ENCODE assay signal across 1 cellular context in the genomic region with DNA sequence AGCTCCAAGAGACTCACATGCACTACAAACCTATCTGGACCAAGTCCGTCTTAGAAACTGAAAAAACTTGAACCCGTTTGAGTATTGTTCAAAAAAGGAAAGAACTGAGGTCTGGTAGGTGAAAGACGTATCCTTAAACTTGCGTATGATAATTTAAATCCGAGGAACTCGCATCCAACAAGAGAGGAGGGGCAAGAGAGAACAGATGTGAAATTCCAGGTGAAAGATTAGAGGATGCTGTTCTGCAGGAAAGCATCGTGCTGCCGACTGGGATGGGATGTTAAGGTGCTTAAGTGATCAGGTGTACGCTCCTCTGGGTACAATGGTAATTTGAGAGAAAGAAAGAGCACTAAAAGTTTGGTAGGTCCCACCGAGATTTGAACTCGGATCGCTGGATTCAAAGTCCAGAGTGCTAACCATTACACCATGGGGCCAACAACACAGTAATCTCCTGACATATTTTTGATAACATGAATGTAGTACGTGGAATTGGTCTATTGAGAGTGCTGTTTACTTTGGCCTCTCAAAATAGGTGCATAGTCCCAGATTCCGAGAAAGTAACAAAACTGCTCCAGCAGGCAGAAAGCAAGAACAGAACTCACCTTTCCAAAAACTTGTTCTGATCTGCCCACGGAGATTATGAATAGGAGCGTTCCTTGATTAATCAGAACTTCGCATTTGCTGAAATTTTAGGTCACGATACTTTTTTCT.
TF ChIP-seq lines count a peak whose summit lies in the region.

No MANE protein-coding gene starts in this region.

TF ChIP-seq in K562, 482 proteins besides CTCF, POLR2A, EP300 and RAD21 (continued from another document):
- TF ChIP-seq, protein P1, sequence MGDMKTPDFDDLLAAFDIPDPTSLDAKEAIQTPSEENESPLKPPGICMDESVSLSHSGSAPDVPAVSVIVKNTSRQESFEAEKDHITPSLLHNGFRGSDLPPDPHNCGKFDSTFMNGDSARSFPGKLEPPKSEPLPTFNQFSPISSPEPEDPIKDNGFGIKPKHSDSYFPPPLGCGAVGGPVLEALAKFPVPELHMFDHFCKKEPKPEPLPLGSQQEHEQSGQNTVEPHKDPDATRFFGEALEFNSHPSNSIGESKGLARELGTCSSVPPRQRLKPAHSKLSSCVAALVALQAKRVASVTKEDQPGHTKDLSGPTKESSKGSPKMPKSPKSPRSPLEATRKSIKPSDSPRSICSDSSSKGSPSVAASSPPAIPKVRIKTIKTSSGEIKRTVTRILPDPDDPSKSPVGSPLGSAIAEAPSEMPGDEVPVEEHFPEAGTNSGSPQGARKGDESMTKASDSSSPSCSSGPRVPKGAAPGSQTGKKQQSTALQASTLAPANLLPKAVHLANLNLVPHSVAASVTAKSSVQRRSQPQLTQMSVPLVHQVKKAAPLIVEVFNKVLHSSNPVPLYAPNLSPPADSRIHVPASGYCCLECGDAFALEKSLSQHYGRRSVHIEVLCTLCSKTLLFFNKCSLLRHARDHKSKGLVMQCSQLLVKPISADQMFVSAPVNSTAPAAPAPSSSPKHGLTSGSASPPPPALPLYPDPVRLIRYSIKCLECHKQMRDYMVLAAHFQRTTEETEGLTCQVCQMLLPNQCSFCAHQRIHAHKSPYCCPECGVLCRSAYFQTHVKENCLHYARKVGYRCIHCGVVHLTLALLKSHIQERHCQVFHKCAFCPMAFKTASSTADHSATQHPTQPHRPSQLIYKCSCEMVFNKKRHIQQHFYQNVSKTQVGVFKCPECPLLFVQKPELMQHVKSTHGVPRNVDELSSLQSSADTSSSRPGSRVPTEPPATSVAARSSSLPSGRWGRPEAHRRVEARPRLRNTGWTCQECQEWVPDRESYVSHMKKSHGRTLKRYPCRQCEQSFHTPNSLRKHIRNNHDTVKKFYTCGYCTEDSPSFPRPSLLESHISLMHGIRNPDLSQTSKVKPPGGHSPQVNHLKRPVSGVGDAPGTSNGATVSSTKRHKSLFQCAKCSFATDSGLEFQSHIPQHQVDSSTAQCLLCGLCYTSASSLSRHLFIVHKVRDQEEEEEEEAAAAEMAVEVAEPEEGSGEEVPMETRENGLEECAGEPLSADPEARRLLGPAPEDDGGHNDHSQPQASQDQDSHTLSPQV (IDR thresholded peaks at IDR 0.05): peak; percentile 64
- TF ChIP-seq JUND (IDR thresholded peaks at IDR 0.05; ENCODE audit: borderline replicate concordance, low read depth, low read length): peak; percentile 53; the same call in 1 of the 2 replicates
- TF ChIP-seq JUND (tag; IDR thresholded peaks at IDR 0.05; ENCODE audit: borderline replicate concordance, low read depth, low read length): peak; percentile 65; the same call in 1 of the 3 replicates
- TF ChIP-seq PRMT5 (CRISPR knock-in tag; IDR thresholded peaks at IDR 0.05): no peak
- no peak for TF ChIP-seq EWSR1 (IDR thresholded peaks at IDR 0.05; ENCODE audit: borderline replicate concordance, low read depth, partially characterized antibody)
- peak; percentile 6 to 34; a peak in 2 of 4 replicates for TF ChIP-seq KDM1A (IDR thresholded peaks at IDR 0.05)
- TF ChIP-seq, protein P2, sequence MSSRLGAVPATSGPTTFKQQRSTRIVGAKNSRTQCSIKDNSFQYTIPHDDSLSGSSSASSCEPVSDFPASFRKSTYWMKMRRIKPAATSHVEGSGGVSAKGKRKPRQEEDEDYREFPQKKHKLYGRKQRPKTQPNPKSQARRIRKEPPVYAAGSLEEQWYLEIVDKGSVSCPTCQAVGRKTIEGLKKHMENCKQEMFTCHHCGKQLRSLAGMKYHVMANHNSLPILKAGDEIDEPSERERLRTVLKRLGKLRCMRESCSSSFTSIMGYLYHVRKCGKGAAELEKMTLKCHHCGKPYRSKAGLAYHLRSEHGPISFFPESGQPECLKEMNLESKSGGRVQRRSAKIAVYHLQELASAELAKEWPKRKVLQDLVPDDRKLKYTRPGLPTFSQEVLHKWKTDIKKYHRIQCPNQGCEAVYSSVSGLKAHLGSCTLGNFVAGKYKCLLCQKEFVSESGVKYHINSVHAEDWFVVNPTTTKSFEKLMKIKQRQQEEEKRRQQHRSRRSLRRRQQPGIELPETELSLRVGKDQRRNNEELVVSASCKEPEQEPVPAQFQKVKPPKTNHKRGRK (tag; IDR thresholded peaks at IDR 0.05): peak; percentile 65; the same call in 1 of the 2 replicates
- peak; percentile 48 for TF ChIP-seq ASH1L (IDR thresholded peaks at IDR 0.05; ENCODE audit: borderline replicate concordance, low read depth, partially characterized antibody)
- TF ChIP-seq, protein P3, sequence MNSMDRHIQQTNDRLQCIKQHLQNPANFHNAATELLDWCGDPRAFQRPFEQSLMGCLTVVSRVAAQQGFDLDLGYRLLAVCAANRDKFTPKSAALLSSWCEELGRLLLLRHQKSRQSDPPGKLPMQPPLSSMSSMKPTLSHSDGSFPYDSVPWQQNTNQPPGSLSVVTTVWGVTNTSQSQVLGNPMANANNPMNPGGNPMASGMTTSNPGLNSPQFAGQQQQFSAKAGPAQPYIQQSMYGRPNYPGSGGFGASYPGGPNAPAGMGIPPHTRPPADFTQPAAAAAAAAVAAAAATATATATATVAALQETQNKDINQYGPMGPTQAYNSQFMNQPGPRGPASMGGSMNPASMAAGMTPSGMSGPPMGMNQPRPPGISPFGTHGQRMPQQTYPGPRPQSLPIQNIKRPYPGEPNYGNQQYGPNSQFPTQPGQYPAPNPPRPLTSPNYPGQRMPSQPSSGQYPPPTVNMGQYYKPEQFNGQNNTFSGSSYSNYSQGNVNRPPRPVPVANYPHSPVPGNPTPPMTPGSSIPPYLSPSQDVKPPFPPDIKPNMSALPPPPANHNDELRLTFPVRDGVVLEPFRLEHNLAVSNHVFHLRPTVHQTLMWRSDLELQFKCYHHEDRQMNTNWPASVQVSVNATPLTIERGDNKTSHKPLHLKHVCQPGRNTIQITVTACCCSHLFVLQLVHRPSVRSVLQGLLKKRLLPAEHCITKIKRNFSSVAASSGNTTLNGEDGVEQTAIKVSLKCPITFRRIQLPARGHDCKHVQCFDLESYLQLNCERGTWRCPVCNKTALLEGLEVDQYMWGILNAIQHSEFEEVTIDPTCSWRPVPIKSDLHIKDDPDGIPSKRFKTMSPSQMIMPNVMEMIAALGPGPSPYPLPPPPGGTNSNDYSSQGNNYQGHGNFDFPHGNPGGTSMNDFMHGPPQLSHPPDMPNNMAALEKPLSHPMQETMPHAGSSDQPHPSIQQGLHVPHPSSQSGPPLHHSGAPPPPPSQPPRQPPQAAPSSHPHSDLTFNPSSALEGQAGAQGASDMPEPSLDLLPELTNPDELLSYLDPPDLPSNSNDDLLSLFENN (IDR thresholded peaks at IDR 0.05; ENCODE audit: low read depth in 2 of 2, low read length in 2 of 2): 0 out of 4 replicates have a peak, but pooled peaks of 1 of the 2 experiments have one; percentile 22
- peak; percentile 99 for TF ChIP-seq TBP (optimal IDR thresholded peaks at IDR 0.05; ENCODE audit: low read depth, low read length)
- TF ChIP-seq CREM (IDR thresholded peaks at IDR 0.05; ENCODE audit: low read depth): peak; percentile 81
- TF ChIP-seq FOXJ2 (tag; IDR thresholded peaks at IDR 0.05): peak; percentile 68; the same call in 1 of the 2 replicates
- 0 out of 2 replicates have a peak, but pooled peaks have one; percentile 9 for TF ChIP-seq ZNF347 (CRISPR knock-in tag; IDR thresholded peaks at IDR 0.05; ENCODE audit: low read depth)
- TF ChIP-seq POLR3A (IDR thresholded peaks at IDR 0.05; ENCODE audit: borderline replicate concordance, extremely low read depth, insufficient read depth, insufficient read length): peak; percentile 87
